ENCODE assay signal across 8 cellular contexts in genomic region chr7:37052673-37053072, GRCh38.
A peak's percentile ranks its signal among the peaks of the same experiment; 100 is the strongest.
DNase-seq lines count a peak whose midpoint lies in the region; ATAC-seq, FAIRE-seq and TF ChIP-seq lines count a peak whose summit lies in the region.

No MANE protein-coding gene starts in this region.

- ATAC-seq in K562 (peak; percentile 71), HG02973 (IDR thresholded peaks at IDR 0.05; ENCODE audit: unreplicated experiment) (no peak), GM21825 (IDR thresholded peaks at IDR 0.05; ENCODE audit: unreplicated experiment) (no peak), GM19351 (IDR thresholded peaks at IDR 0.05; ENCODE audit: unreplicated experiment) (no peak)

- 0% methylated on average over 3 of the region's 3 CpGs for WGBS in K562 (ENCODE audit: insufficient coverage, low coverage, missing lambda C conversion rate)

- FAIRE-seq in K562 (lab: Jason Lieb, UNC) = peak; percentile 76

- POLR2A ChIA-PET in K562 (lab: Yijun Ruan, JAX) = no interaction called here

- no peaks in the 10 kb centered on the region for H3K9me1 ChIP-seq in K562 (ENCODE audit: control insufficient read depth, insufficient read depth, low read length)

- in situ Hi-C loops in K562 (cut with MboI) = no loop called here

- H2AFZ ChIP-seq in K562 (ENCODE audit: low read depth, low read length) = no peak overlapping the region

- TF ChIP-seq CTCF in K562 (IDR thresholded peaks at IDR 0.05 in 2 of 3, conservative IDR thresholded peaks at IDR 0.05 in 1 of 3; ENCODE audit: insufficient read depth in 2 of 3, low read depth in 1 of 3, low read length in 3 of 3) = no peak
- TF ChIP-seq CTCF in mesothelial cell of epicardium (IDR thresholded peaks at IDR 0.05; ENCODE audit: unreplicated experiment) = no peak

- H3K27ac Mint-ChIP-seq in mesothelial cell of epicardium = no peak overlapping the region

- no peaks in the 10 kb centered on the region for H3K9me3 Mint-ChIP-seq in mesothelial cell of epicardium

- H3K4me1 Mint-ChIP-seq in mesothelial cell of epicardium = no peaks in the 10 kb centered on the region

- peak; percentile 52 for DNase-seq in H4 (ENCODE audit: low spot score)
- DNase-seq in MV-4-11 (lab: John Stamatoyannopoulos, UW) = peak; percentile 29
- DNase-seq in K562 (ENCODE audit: extremely low read depth in 1 of 4, low spot score in 3 of 4) = peak; percentile 28 to 48 (median 34)
- peak; percentile 26 to 67 for DNase-seq in mesothelial cell of epicardium (ENCODE audit: low spot score in 2 of 2, unreplicated experiment in 2 of 2)
- DNase-seq in putamen (ENCODE audit: low spot score) = no peak

- H3K4me1 ChIP-seq in K562 (replicated peaks in 1 of 2; ENCODE audit: control insufficient read depth in 2 of 2, insufficient read depth in 2 of 2, low read length in 2 of 2) = no peaks in the 10 kb centered on the region

- no peaks in the 10 kb centered on the region for H3K27me3 Mint-ChIP-seq in mesothelial cell of epicardium (ENCODE audit: low read depth)

- H3K79me2 ChIP-seq in K562 (ENCODE audit: control insufficient read depth, insufficient read depth, low read length) = no peaks in the 10 kb centered on the region

- TF ChIP-seq RAD21 in K562 (CRISPR knock-in tag; conservative IDR thresholded peaks at IDR 0.05 in 1 of 2, IDR thresholded peaks at IDR 0.05 in 1 of 2) = no peak

- TF ChIP-seq EP300 in K562 (IDR thresholded peaks at IDR 0.05; ENCODE audit: low read length) = no peak

- CTCF ChIA-PET in K562 (lab: Yijun Ruan, JAX; ENCODE audit: low intra/inter-chr PET ratio) = no interaction called here

- H3K9me3 ChIP-seq in K562 (replicated peaks; ENCODE audit: control insufficient read depth, insufficient read depth, low read depth, low read length) = no peaks in the 10 kb centered on the region

- no peaks in the 10 kb centered on the region for H3K36me3 Mint-ChIP-seq in mesothelial cell of epicardium

- H3K27me3 ChIP-seq in K562 (ENCODE audit: control insufficient read depth in 2 of 2, insufficient read depth in 2 of 2, low read length in 2 of 2) = no peaks in the 10 kb centered on the region

- BruUV-seq in K562 (replicated peaks; lab: Mats Ljungman, UMichigan) = no TSS peak

- no peak overlapping the region for H3K9ac ChIP-seq in K562 (ENCODE audit: insufficient read depth in 1 of 2, low read depth in 2 of 2, low read length in 2 of 2)

- no peak overlapping the region for H3K4me2 ChIP-seq in K562 (ENCODE audit: insufficient read depth, low read length)

- H3K27ac ChIP-seq in K562 (ENCODE audit: extremely low read depth, low read depth, low read length) = no peak overlapping the region

- no peaks in the 10 kb centered on the region for H4K20me1 ChIP-seq in K562 (replicated peaks; ENCODE audit: control insufficient read depth, insufficient read depth, low read length)

- H3K4me3 Mint-ChIP-seq in mesothelial cell of epicardium = no peak overlapping the region

- intact Hi-C loops in K562 (cut with micrococcal nuclease) = no loop called here

- TF ChIP-seq POLR2A in K562 (conservative IDR thresholded peaks at IDR 0.05) = no peak

- no peak overlapping the region for H3K4me3 ChIP-seq in K562

- no peaks in the 10 kb centered on the region for H3K36me3 ChIP-seq in K562 (ENCODE audit: control insufficient read depth, insufficient read depth, low read length)

TF ChIP-seq in K562, 482 proteins besides CTCF, POLR2A, EP300 and RAD21 (continues in another document):
- no peak for TF ChIP-seq ZNF561 (CRISPR knock-in tag; conservative IDR thresholded peaks at IDR 0.05)
- no peak for TF ChIP-seq ATF6 (CRISPR knock-in tag; IDR thresholded peaks at IDR 0.05)
- 0 out of 2 replicates have a peak, but pooled peaks have one; percentile 39 for TF ChIP-seq HDAC2 (IDR thresholded peaks at IDR 0.05)
- TF ChIP-seq SIN3A (IDR thresholded peaks at IDR 0.05; ENCODE audit: borderline replicate concordance in 2 of 2, control insufficient read depth in 1 of 2, low read depth in 2 of 2, low read length in 2 of 2) = no peak
- TF ChIP-seq, protein P1, sequence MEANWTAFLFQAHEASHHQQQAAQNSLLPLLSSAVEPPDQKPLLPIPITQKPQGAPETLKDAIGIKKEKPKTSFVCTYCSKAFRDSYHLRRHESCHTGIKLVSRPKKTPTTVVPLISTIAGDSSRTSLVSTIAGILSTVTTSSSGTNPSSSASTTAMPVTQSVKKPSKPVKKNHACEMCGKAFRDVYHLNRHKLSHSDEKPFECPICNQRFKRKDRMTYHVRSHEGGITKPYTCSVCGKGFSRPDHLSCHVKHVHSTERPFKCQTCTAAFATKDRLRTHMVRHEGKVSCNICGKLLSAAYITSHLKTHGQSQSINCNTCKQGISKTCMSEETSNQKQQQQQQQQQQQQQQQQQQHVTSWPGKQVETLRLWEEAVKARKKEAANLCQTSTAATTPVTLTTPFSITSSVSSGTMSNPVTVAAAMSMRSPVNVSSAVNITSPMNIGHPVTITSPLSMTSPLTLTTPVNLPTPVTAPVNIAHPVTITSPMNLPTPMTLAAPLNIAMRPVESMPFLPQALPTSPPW (CRISPR knock-in tag; IDR thresholded peaks at IDR 0.05) = peak; percentile 27; the same call in 1 of the 2 replicates
- TF ChIP-seq ZNF316 (IDR thresholded peaks at IDR 0.05) = no peak
- peak in 1 of 2 experiments; percentile 70; a peak in 2 of 4 replicates for TF ChIP-seq RCOR1 (IDR thresholded peaks at IDR 0.05; ENCODE audit: borderline replicate concordance in 1 of 2, low read depth in 2 of 2, low read length in 2 of 2)
- peak; percentile 77 for TF ChIP-seq ATF3 (IDR thresholded peaks at IDR 0.05)
- TF ChIP-seq ATF3 (CRISPR knock-in tag; conservative IDR thresholded peaks at IDR 0.05) = no peak
- peak; percentile 58 for TF ChIP-seq SMAD4 (CRISPR knock-in tag; conservative IDR thresholded peaks at IDR 0.05)
- TF ChIP-seq, protein P2, sequence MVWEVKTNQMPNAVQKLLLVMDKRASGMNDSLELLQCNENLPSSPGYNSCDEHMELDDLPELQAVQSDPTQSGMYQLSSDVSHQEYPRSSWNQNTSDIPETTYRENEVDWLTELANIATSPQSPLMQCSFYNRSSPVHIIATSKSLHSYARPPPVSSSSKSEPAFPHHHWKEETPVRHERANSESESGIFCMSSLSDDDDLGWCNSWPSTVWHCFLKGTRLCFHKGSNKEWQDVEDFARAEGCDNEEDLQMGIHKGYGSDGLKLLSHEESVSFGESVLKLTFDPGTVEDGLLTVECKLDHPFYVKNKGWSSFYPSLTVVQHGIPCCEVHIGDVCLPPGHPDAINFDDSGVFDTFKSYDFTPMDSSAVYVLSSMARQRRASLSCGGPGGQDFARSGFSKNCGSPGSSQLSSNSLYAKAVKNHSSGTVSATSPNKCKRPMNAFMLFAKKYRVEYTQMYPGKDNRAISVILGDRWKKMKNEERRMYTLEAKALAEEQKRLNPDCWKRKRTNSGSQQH (CRISPR knock-in tag; IDR thresholded peaks at IDR 0.05) = no peak
- TF ChIP-seq CXXC5 (CRISPR knock-in tag; IDR thresholded peaks at IDR 0.05) = 0 out of 2 replicates have a peak, but pooled peaks have one; percentile 14
- TF ChIP-seq GATA2 (CRISPR knock-in tag; IDR thresholded peaks at IDR 0.05) = no peak
- TF ChIP-seq, protein P3, sequence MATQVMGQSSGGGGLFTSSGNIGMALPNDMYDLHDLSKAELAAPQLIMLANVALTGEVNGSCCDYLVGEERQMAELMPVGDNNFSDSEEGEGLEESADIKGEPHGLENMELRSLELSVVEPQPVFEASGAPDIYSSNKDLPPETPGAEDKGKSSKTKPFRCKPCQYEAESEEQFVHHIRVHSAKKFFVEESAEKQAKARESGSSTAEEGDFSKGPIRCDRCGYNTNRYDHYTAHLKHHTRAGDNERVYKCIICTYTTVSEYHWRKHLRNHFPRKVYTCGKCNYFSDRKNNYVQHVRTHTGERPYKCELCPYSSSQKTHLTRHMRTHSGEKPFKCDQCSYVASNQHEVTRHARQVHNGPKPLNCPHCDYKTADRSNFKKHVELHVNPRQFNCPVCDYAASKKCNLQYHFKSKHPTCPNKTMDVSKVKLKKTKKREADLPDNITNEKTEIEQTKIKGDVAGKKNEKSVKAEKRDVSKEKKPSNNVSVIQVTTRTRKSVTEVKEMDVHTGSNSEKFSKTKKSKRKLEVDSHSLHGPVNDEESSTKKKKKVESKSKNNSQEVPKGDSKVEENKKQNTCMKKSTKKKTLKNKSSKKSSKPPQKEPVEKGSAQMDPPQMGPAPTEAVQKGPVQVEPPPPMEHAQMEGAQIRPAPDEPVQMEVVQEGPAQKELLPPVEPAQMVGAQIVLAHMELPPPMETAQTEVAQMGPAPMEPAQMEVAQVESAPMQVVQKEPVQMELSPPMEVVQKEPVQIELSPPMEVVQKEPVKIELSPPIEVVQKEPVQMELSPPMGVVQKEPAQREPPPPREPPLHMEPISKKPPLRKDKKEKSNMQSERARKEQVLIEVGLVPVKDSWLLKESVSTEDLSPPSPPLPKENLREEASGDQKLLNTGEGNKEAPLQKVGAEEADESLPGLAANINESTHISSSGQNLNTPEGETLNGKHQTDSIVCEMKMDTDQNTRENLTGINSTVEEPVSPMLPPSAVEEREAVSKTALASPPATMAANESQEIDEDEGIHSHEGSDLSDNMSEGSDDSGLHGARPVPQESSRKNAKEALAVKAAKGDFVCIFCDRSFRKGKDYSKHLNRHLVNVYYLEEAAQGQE (CRISPR knock-in tag; IDR thresholded peaks at IDR 0.05; ENCODE audit: low read depth) = peak; percentile 96
- TF ChIP-seq DACH1 (IDR thresholded peaks at IDR 0.05; ENCODE audit: partially characterized antibody) = no peak
